19 cellular contexts compared by ENCODE assay signal in the genomic region with DNA sequence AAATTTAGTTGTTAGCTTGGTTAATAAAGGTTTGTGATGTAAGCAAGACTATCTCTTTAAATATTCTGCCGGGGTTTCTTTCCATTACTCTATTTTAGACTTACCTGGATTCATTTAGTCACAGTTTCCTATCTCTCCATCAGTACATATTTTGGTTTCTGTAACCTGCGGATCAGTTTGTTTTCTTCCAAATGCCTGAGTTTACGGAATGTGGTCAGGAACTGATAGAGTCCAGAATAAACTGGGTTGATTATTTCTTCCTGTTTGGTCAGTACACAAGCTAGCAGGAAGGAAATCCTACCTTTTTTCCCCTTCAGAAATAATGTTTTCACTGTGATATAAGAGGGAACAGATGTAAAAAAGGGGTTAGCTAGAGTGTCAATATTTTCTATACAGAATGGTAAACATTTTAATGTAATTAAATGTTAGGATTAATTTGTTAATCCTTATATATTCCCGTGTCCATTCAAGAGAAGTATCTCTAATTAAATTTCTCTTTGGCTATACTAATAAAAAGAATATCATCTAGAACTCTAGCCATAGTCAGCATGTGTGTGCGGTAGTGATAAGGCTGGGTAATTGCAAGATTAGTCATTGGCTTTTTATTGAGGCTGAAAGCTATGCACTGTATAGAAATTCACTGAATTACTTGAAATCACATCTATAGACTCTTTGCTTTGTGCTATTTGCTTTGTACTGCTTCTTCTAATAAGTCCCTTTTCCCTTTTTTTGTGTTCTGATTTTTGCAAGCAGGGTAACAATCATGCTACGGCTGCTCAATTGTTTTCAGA.
"Had no signal": no experiment of that assay in that cellular context is flagged by ENCODE, and none has a peak within 500 bp of the region (broad histone marks: within the 10 kb centered on the region; RNA-seq: fewer than 3 reads in every experiment).

No MANE protein-coding gene starts in this region.

- H3K27me3 ChIP-seq: cardiac muscle cell, colonic mucosa, sigmoid colon, suprapubic skin had no signal

- H3K4me3 ChIP-seq: cardiac muscle cell, colonic mucosa, lower lobe of right lung, psoas muscle, sigmoid colon, suprapubic skin had no signal

- H3K27ac ChIP-seq: cardiac muscle cell, colonic mucosa, lower lobe of right lung, psoas muscle, sigmoid colon, suprapubic skin had no signal

- H3K9me3 ChIP-seq: colonic mucosa, lower lobe of right lung, psoas muscle, sigmoid colon, suprapubic skin had no signal

- H3K36me3 ChIP-seq: cardiac muscle cell, colonic mucosa, lower lobe of right lung, sigmoid colon, suprapubic skin had no signal

- DNase-seq: activated CD4-positive, alpha-beta memory T cell treated with anti-CD3 and anti-CD28 coated beads for 36 hours; activated effector memory CD4-positive, alpha-beta T cell treated with anti-CD3 and anti-CD28 coated beads, Interleukin-2, amount 50 U/mL, for 16 hours; activated T-cell treated with anti-CD3 and anti-CD28 coated beads, Interleukin-2, amount 50 U/mL, for 4 hours; amygdala; colonic mucosa; effector CD8-positive, alpha-beta T cell; hypothalamus; left cardiac atrium; lower lobe of right lung; naive thymus-derived CD4-positive, alpha-beta T cell; psoas muscle; sigmoid colon; stimulated activated CD4-positive, alpha-beta T cell treated with anti-CD3 and anti-CD28 coated beads, Interleukin-2, amount 100 ng/mL, for 24 hours; stimulated activated naive CD4-positive, alpha-beta T cell; T-cell; T1000 had no signal

- H3K4me1 ChIP-seq: colonic mucosa, lower lobe of right lung, psoas muscle, sigmoid colon, suprapubic skin had no signal

- ATAC-seq: activated naive CD4-positive, alpha-beta T cell treated with anti-CD3 and anti-CD28 coated beads, Interleukin-2, amount 50 U/mL, for 72 hours; activated T-cell treated with anti-CD3 and anti-CD28 coated beads, Interleukin-2, amount 50 U/mL, for 4 hours; left cardiac atrium; lower lobe of right lung; naive thymus-derived CD4-positive, alpha-beta T cell; psoas muscle; T-cell had no signal
